In genomic region chr7:27516415-27516814, GRCh38 we compare ENCODE assay signal across 16 cellular contexts.
"Had no signal": no experiment of that assay in that cellular context is flagged by ENCODE, and none has a peak within 500 bp of the region (broad histone marks: within the 10 kb centered on the region; RNA-seq: fewer than 3 reads in every experiment).

No MANE protein-coding gene starts in this region.

- H3K4me1 Mint-ChIP-seq: activated B cell treated with CpG ODN at 0.5 μM for 24 hours; activated CD4-positive, alpha-beta T cell treated with anti-CD3 and anti-CD28 coated beads, Interleukin-2, amount 10 ng/mL, durations not matched to agents 24 days and 14 days; central memory CD8-positive, alpha-beta T cell had no signal

- H3K9me3 Mint-ChIP-seq: activated B cell treated with CpG ODN at 0.5 μM for 24 hours; activated CD4-positive, alpha-beta T cell treated with anti-CD3 and anti-CD28 coated beads, Interleukin-2, amount 10 ng/mL, durations not matched to agents 24 days and 14 days; activated T-helper 1 cell treated with anti-CD3 and anti-CD28 coated beads, Interleukin-12 subunit alpha, Interleukin-12 subunit beta, Interleukin-2, Interleukin-4 antibody, amounts not matched to agents 30 ng/mL and 10 ng/mL and 1 ng/mL, durations not matched to agents 14 hours and 24 hours and 36 hours; central memory CD8-positive, alpha-beta T cell; nephron progenitor cell; stimulated activated naive CD8-positive, alpha-beta T cell treated with anti-CD3 and anti-CD28 coated beads, Interleukin-15, Interleukin-2, amounts not matched to agents 100 ng/mL and 50 ng/mL, for 24 hours had no signal

- DNase-seq: activated B cell treated with CpG ODN at 0.5 μM for 24 hours; activated CD4-positive, alpha-beta T cell treated with anti-CD3 and anti-CD28 coated beads, Interleukin-2, amount 10 ng/mL, durations not matched to agents 24 days and 14 days; activated CD8-positive, alpha-beta T cell treated with anti-CD3 and anti-CD28 coated beads, Interleukin-2, amount 10 ng/mL, durations not matched to agents 7 days and 5 days; activated naive CD4-positive, alpha-beta T cell; anterior cingulate cortex; brain microvascular endothelial cell; foreskin fibroblast; kidney glomerular epithelial cell; nephron progenitor cell; psoas muscle; T-helper 2 cell; upper lobe of left lung had no signal

- H3K27me3 Mint-ChIP-seq: activated B cell treated with CpG ODN at 0.5 μM for 24 hours; activated CD4-positive, alpha-beta T cell treated with anti-CD3 and anti-CD28 coated beads, Interleukin-2, amount 10 ng/mL, durations not matched to agents 24 days and 14 days; central memory CD8-positive, alpha-beta T cell; stimulated activated naive CD8-positive, alpha-beta T cell treated with anti-CD3 and anti-CD28 coated beads, Interleukin-15, Interleukin-2, amounts not matched to agents 100 ng/mL and 50 ng/mL, for 24 hours had no signal

- H3K27ac Mint-ChIP-seq: activated B cell treated with CpG ODN at 0.5 μM for 24 hours; activated CD4-positive, alpha-beta T cell treated with anti-CD3 and anti-CD28 coated beads, Interleukin-2, amount 10 ng/mL, durations not matched to agents 24 days and 14 days; activated CD8-positive, alpha-beta T cell treated with anti-CD3 and anti-CD28 coated beads, Interleukin-2, amount 10 ng/mL, durations not matched to agents 7 days and 5 days; activated T-helper 1 cell treated with anti-CD3 and anti-CD28 coated beads, Interleukin-12 subunit alpha, Interleukin-12 subunit beta, Interleukin-2, Interleukin-4 antibody, amounts not matched to agents 30 ng/mL and 10 ng/mL and 1 ng/mL, durations not matched to agents 14 hours and 24 hours and 36 hours; stimulated activated naive CD8-positive, alpha-beta T cell treated with anti-CD3 and anti-CD28 coated beads, Interleukin-15, Interleukin-2, amounts not matched to agents 100 ng/mL and 50 ng/mL, for 24 hours had no signal

- ATAC-seq: activated CD8-positive, alpha-beta T cell treated with anti-CD3 and anti-CD28 coated beads, Interleukin-2, amount 10 ng/mL, durations not matched to agents 7 days and 5 days; psoas muscle; sciatic nerve had no signal

- H3K4me3 Mint-ChIP-seq: activated B cell treated with CpG ODN at 0.5 μM for 24 hours; activated CD4-positive, alpha-beta T cell treated with anti-CD3 and anti-CD28 coated beads, Interleukin-2, amount 10 ng/mL, durations not matched to agents 24 days and 14 days; activated CD8-positive, alpha-beta T cell treated with anti-CD3 and anti-CD28 coated beads, Interleukin-2, amount 10 ng/mL, durations not matched to agents 7 days and 5 days; activated T-helper 1 cell treated with anti-CD3 and anti-CD28 coated beads, Interleukin-12 subunit alpha, Interleukin-12 subunit beta, Interleukin-2, Interleukin-4 antibody, amounts not matched to agents 30 ng/mL and 10 ng/mL and 1 ng/mL, durations not matched to agents 14 hours and 24 hours and 36 hours; central memory CD8-positive, alpha-beta T cell; nephron progenitor cell; stimulated activated naive CD8-positive, alpha-beta T cell treated with anti-CD3 and anti-CD28 coated beads, Interleukin-15, Interleukin-2, amounts not matched to agents 100 ng/mL and 50 ng/mL, for 24 hours had no signal
